ENCODE assay signal across 15 cellular contexts in genomic region chr3:101824691-101825090, GRCh38. TPM values are rescaled to one million over a fixed set of nuclear protein-coding genes. Genes with fewer than 3 reads are reported as not detected.
A peak's percentile ranks its signal among the peaks of the same experiment; 100 is the strongest.
DNase-seq lines count a peak whose midpoint lies in the region; ATAC-seq and TF ChIP-seq lines count a peak whose summit lies in the region.
"Had no signal": no experiment of that assay in that cellular context is flagged by ENCODE, and none has a peak within 500 bp of the region (broad histone marks: within the 10 kb centered on the region; RNA-seq: fewer than 3 reads in every experiment).

No MANE protein-coding gene starts in this region.

- H3K36me3 ChIP-seq in mammary epithelial cell (ENCODE audit: insufficient read depth, low read length): peaks cover 7% of the 10 kb centered on the region
- no peaks in the 10 kb centered on the region for H3K36me3 ChIP-seq in urinary bladder (ENCODE audit: insufficient read depth)
- H3K36me3 ChIP-seq: WERI-Rb-1 had no signal

- no peak overlapping the region for H2AFZ ChIP-seq in mammary epithelial cell (ENCODE audit: low read depth, low read length)

- peaks cover 13% of the 10 kb centered on the region for H3K79me2 ChIP-seq in mammary epithelial cell (ENCODE audit: insufficient read depth, low read length)

- no peaks in the 10 kb centered on the region for H3K9me3 ChIP-seq in mammary epithelial cell (replicated peaks; ENCODE audit: insufficient read depth, low read length)

- H3K27ac Mint-ChIP-seq in MCF 10A (ENCODE audit: low read depth, unreplicated experiment) (no peak overlapping the region), activated B cell treated with CpG ODN at 0.5 μM for 24 hours (peak overlapping the region; percentile 74)

- H3K27me3 ChIP-seq in mammary epithelial cell (ENCODE audit: insufficient read depth, low read length): no peaks in the 10 kb centered on the region

- in situ Hi-C loops in mammary epithelial cell (cut with MboI; ENCODE audit: low sequenced_read_pairs in 2 of 2): loop anchor here in 1 of 2 donors (25.0 kb wide), 1 partner anchor 713 kb away; no protein-coding TSS in a partner anchor

- H3K36me3 Mint-ChIP-seq in MCF 10A (ENCODE audit: insufficient read depth, unreplicated experiment) (peaks cover 12% of the 10 kb centered on the region), activated B cell treated with CpG ODN at 0.5 μM for 24 hours (ENCODE audit: low read depth) (peaks cover 39% of the 10 kb centered on the region)

- POLR2A ChIA-PET in MCF 10A (lab: Yijun Ruan, JAX): interaction anchor here (0.6 to 1.9 kb wide), 4 partner anchors 25 to 401 kb away, joined by 4 to 18 read pairs (median 4); partner anchors contain the start of gene NFKBIZ
- POLR2A ChIA-PET in activated B cell treated with CpG ODN at 0.5 μM for 24 hours (lab: Charles Lee): interaction anchor here (0.7 to 1.6 kb wide), 3 partner anchors 12 to 41 kb away, joined by 3 to 17 read pairs (median 8); partner anchors contain the start of gene NFKBIZ

- ATAC-seq in activated B cell treated with CpG ODN at 0.5 μM for 24 hours (ENCODE audit: low read depth): no peak
- ATAC-seq in HG03565 (IDR thresholded peaks at IDR 0.05; ENCODE audit: unreplicated experiment): no peak
- no peak for ATAC-seq in left colon
- ATAC-seq in Right ventricle myocardium inferior: no peak
- ATAC-seq: activated naive CD4-positive, alpha-beta T cell treated with anti-CD3 and anti-CD28 coated beads, Interleukin-2, amount 50 U/mL, for 72 hours had no signal

- peaks cover 19% of the 10 kb centered on the region for H3K4me1 Mint-ChIP-seq in MCF 10A (ENCODE audit: insufficient read depth, unreplicated experiment)
- peaks cover 53% of the 10 kb centered on the region for H3K4me1 Mint-ChIP-seq in activated B cell treated with CpG ODN at 0.5 μM for 24 hours

- no peaks in the 10 kb centered on the region for H4K20me1 ChIP-seq in mammary epithelial cell (ENCODE audit: insufficient read depth, low read length)

- H3K27me3 Mint-ChIP-seq in MCF 10A (ENCODE audit: insufficient read depth, unreplicated experiment): no peaks in the 10 kb centered on the region
- no peaks in the 10 kb centered on the region for H3K27me3 Mint-ChIP-seq in activated B cell treated with CpG ODN at 0.5 μM for 24 hours

- CTCF ChIA-PET in MCF 10A (lab: Yijun Ruan, JAX) (interaction anchor here (0.6 to 2.7 kb wide), 10 partner anchors 11 to 400 kb away, joined by 3 to 12 read pairs (median 4); no protein-coding TSS in a partner anchor), mammary epithelial cell (lab: Charles Lee; ENCODE audit: low non-redundant PET) (no interaction called here), activated B cell treated with CpG ODN at 0.5 μM for 24 hours (lab: Charles Lee) (interaction anchor here (3.4 kb wide), 1 partner anchor 11 kb away, joined by 11 read pairs; no protein-coding TSS in a partner anchor)

- H3K4me3 Mint-ChIP-seq in MCF 10A (ENCODE audit: unreplicated experiment) (no peak overlapping the region), activated B cell treated with CpG ODN at 0.5 μM for 24 hours (no peak overlapping the region)

- intact Hi-C loops in MCF 10A (cut with micrococcal nuclease): no loop called here
- intact Hi-C loops in mammary epithelial cell (cut with micrococcal nuclease): no loop called here
- intact Hi-C loops in activated B cell treated with CpG ODN at 0.5 μM for 24 hours (cut with micrococcal nuclease): loop anchor here (5.0 kb wide), 1 partner anchor 38 kb away; no protein-coding TSS in a partner anchor
- intact Hi-C loops in left colon (cut with DNase I, micrococcal nuclease): no loop called here
- intact Hi-C loops in Right ventricle myocardium inferior (cut with DNase I): no loop called here

- BruUV-seq in MCF 10A (replicated peaks; lab: Mats Ljungman, UMichigan) (no TSS peak), mammary epithelial cell (replicated peaks; lab: Mats Ljungman, UMichigan) (no TSS peak)

- TF ChIP-seq CTCF in MCF 10A (IDR thresholded peaks at IDR 0.05; ENCODE audit: unreplicated experiment) (no peak), mammary epithelial cell (conservative IDR thresholded peaks at IDR 0.05 in 1 of 2, IDR thresholded peaks at IDR 0.05 in 1 of 2; ENCODE audit: extremely low read depth in 1 of 2, insufficient read depth in 1 of 2, low read depth in 1 of 2, low read length in 2 of 2) (no peak), activated B cell treated with CpG ODN at 0.5 μM for 24 hours (IDR thresholded peaks at IDR 0.05) (no peak), fibroblast of pulmonary artery (IDR thresholded peaks at IDR 0.05; ENCODE audit: low read length, missing control alignments) (no peak)

- H3K9me3 Mint-ChIP-seq in MCF 10A (ENCODE audit: unreplicated experiment) (no peaks in the 10 kb centered on the region), activated B cell treated with CpG ODN at 0.5 μM for 24 hours (peaks cover 4% of the 10 kb centered on the region)

- peaks cover 11% of the 10 kb centered on the region for H3K4me1 ChIP-seq in mammary epithelial cell (ENCODE audit: insufficient read depth, low read length)
- H3K4me1 ChIP-seq in urinary bladder (ENCODE audit: insufficient read depth): no peaks in the 10 kb centered on the region

- peak; percentile 73 for DNase-seq in MCF 10A (ENCODE audit: unreplicated experiment)
- no peak for DNase-seq in mammary epithelial cell
- DNase-seq in activated B cell treated with CpG ODN at 0.5 μM for 24 hours: no peak
- DNase-seq in fibroblast of pulmonary artery (ENCODE audit: low read depth): peak; percentile 33
- no peak for DNase-seq in left colon
- no peak for DNase-seq in Right ventricle myocardium inferior (ENCODE audit: missing footprints)
- DNase-seq: DMS153, Kasumi-1, NCI-H187, NCI-H510A, OCI-M1, WERI-Rb-1 had no signal

- dilution Hi-C loops in mammary epithelial cell (cut with HindIII; ENCODE audit: low sequenced_read_pairs): loop anchor here (5.0 to 25.0 kb wide), 2 partner anchors 43 to 713 kb away; no protein-coding TSS in a partner anchor

- H3K4me3 ChIP-seq in mammary epithelial cell (replicated peaks in 1 of 3; ENCODE audit: insufficient read depth in 1 of 3, low read depth in 2 of 3, low read length in 3 of 3) (no peak overlapping the region), fibroblast of pulmonary artery (replicated peaks; ENCODE audit: low read depth, low read length) (no peak overlapping the region), urinary bladder (ENCODE audit: low read depth, low read length) (no peak overlapping the region)

- H3K27ac ChIP-seq in mammary epithelial cell (ENCODE audit: insufficient read depth, low read depth, low read length) (no peak overlapping the region), urinary bladder (ENCODE audit: low read depth) (peak overlapping the region; percentile 6)
- H3K27ac ChIP-seq: WERI-Rb-1 had no signal

- H3K9ac ChIP-seq in mammary epithelial cell (ENCODE audit: insufficient read depth, low read length): no peak overlapping the region

- WGBS in mammary epithelial cell (ENCODE audit: low coverage, missing lambda C conversion rate): 32% methylated on average over 3 of the region's 3 CpGs
- 65% methylated on average over 3 of the region's 3 CpGs for WGBS in urinary bladder

- no peak overlapping the region for H3K4me2 ChIP-seq in mammary epithelial cell (ENCODE audit: insufficient read depth, low read depth, low read length)

RNA-seq across cellular contexts. Expression of gene NFKBIZ, which starts 24.6 kb away (rescaled TPM):
- total RNA-seq in MCF 10A (2022) (48.9 and 58.8 TPM in 2 replicates), mammary epithelial cell (10 to 100 TPM; 27.0 to 85.8 TPM), activated B cell treated with CpG ODN at 0.5 μM for 24 hours (391 and 421 TPM in 2 replicates), urinary bladder (31.1 TPM), left colon (100 to 1,000 TPM in 1 of 2 donors, 10 to 100 TPM in 1; 86.5 to 170 TPM), Right ventricle myocardium inferior (14.8 TPM)
- polyA plus RNA-seq in mammary epithelial cell (15.3 TPM), urinary bladder (16.8 TPM)
- polyA minus RNA-seq in mammary epithelial cell: 32.8 TPM

RNA-seq across cellular contexts. Expression of gene NXPE3, which starts 45.7 kb away (rescaled TPM):
- 3.9 and 7.2 TPM in 2 replicates for total RNA-seq in MCF 10A (2022)
- 10 to 100 TPM; 19.4 to 21.5 TPM for total RNA-seq in mammary epithelial cell
- polyA plus RNA-seq in mammary epithelial cell: 22.0 TPM
- polyA minus RNA-seq in mammary epithelial cell: 39.1 TPM
- total RNA-seq in activated B cell treated with CpG ODN at 0.5 μM for 24 hours: 15.8 and 16.0 TPM in 2 replicates
- 9.3 TPM for total RNA-seq in urinary bladder
- polyA plus RNA-seq in urinary bladder: 12.3 TPM
- total RNA-seq in left colon: 1 to 10 TPM; 2.7 to 5.4 TPM
- total RNA-seq in Right ventricle myocardium inferior: 42.0 TPM

Comparison
In these comparisons a context has a peak if more than half of its experiments do, and no peak if none do; other contexts are left out.
1. DNase-seq: peak in MCF 10A (single experiment) and fibroblast of pulmonary artery (single experiment); none in mammary epithelial cell (single experiment), activated B cell treated with CpG ODN at 0.5 μM for 24 hours (single experiment), left colon (0 of 2) and Right ventricle myocardium inferior (single experiment).